Comparison of ENCODE assay signal across 9 cellular contexts in the genomic region with DNA sequence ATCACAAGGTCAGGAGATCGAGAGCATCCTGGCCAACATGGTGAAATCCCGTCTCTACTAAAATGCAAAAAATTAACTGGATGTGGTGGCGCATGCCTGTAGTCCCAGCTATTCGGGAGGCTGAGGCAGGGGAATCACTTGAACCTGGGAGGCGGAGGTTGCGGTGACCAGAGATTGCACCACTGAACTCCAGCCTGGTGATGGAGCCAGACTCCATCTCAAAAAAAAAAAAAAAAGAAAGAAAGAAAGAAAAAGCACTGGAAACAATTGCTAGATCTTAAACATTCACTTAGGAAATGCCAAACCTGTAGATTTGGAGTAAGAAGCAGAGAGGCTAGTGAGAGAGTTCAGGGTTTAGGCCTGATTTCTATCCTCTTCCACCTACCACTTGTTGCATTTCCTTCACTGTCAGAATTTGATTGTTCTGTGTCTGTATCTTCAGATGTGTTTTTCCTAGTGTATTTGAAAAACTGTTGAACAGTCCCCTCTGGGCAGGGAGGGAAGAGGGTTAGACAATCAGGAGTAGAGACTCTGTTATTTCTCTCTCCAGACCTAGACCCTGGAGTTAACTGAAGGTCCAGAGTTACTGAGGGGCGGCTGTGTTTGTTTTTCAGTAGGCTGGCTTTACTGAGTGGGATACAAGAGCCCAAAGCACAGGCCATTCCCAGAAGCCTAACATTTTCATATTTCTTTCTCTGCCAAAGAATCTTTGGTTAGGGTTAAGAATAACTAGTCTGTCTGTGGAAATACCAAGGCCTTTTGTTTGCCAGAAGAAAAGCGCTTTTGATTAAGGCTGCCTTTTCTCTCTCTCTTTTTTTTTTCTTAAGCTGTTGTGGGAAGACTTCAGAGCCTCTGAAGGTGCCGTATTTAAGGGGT. TPM values are rescaled to one million over a fixed set of nuclear protein-coding genes. Genes with fewer than 3 reads are reported as not detected.
DNase-seq lines count a peak whose midpoint lies in the region; ATAC-seq and TF ChIP-seq lines count a peak whose summit lies in the region.
"Had no signal": no experiment of that assay in that cellular context is flagged by ENCODE, and none has a peak within 500 bp of the region (broad histone marks: within the 10 kb centered on the region; RNA-seq: fewer than 3 reads in every experiment).

No MANE protein-coding gene starts in this region.

- CTCF ChIA-PET in Panc1 (lab: Charles Lee): interaction anchor here (0.6 to 2.9 kb wide), 5 partner anchors 15 to 51 kb away, joined by 3 to 11 read pairs (median 3); no protein-coding TSS in a partner anchor

- POLR2A ChIA-PET in Panc1 (lab: Charles Lee): interaction anchor here (0.6 to 0.7 kb wide), 2 partner anchors 13 to 18 kb away, joined by 3 read pairs; no protein-coding TSS in a partner anchor

- H3K27me3 ChIP-seq in Panc1 (ENCODE audit: control insufficient read depth, insufficient read depth, low read length): no peaks in the 10 kb centered on the region
- no peaks in the 10 kb centered on the region for H3K27me3 ChIP-seq in lower lobe of right lung (ENCODE audit: low read depth)
- no peaks in the 10 kb centered on the region for H3K27me3 ChIP-seq in thoracic aorta (replicated peaks; ENCODE audit: insufficient read depth)

- H3K27ac ChIP-seq in Panc1 (ENCODE audit: low read length) (peak overlapping the region; percentile 97), lower lobe of right lung (peak overlapping the region; percentile 42), thoracic aorta (peak overlapping the region; percentile 66 to 73)

- no peaks in the 10 kb centered on the region for H3K36me3 ChIP-seq in Panc1 (ENCODE audit: control insufficient read depth, insufficient read depth, low read length)
- no peaks in the 10 kb centered on the region for H3K36me3 ChIP-seq in lower lobe of right lung
- H3K36me3 ChIP-seq in thoracic aorta: no peaks in the 10 kb centered on the region

- H3K9me3 Mint-ChIP-seq in endothelial cell (ENCODE audit: unreplicated experiment): no peaks in the 10 kb centered on the region

- H3K4me1 ChIP-seq in Panc1 (ENCODE audit: control insufficient read depth, insufficient read depth, low read length) (peaks cover 91% of the 10 kb centered on the region), lower lobe of right lung (peaks cover 81% of the 10 kb centered on the region), thoracic aorta (ENCODE audit: control insufficient read depth in 1 of 2, low read depth in 2 of 2) (peaks cover 28 to 71% of the 10 kb centered on the region in 2 donors)

- peaks cover 4% of the 10 kb centered on the region for H3K36me3 Mint-ChIP-seq in endothelial cell (ENCODE audit: low read depth, unreplicated experiment)

- no peak for DNase-seq in Panc1 (ENCODE audit: low read depth, low spot score)
- no peak for DNase-seq in endothelial cell (ENCODE audit: low spot score)
- no peak for DNase-seq in lower lobe of right lung
- no peak for DNase-seq in thoracic aorta (ENCODE audit: low spot score)
- no peak for DNase-seq in stimulated activated CD4-positive, alpha-beta T cell treated with anti-CD3 and anti-CD28 coated beads, Interleukin-4, amount 100 ng/mL, for 4 hours
- no peak for DNase-seq in activated naive CD4-positive, alpha-beta T cell treated with anti-CD3 and anti-CD28 coated beads, Interleukin-2, amount 50 U/mL, for 16 hours
- DNase-seq in head of caudate nucleus: no peak
- DNase-seq: NCI-H1105 had no signal

- peaks cover 4% of the 10 kb centered on the region for H3K27me3 Mint-ChIP-seq in endothelial cell (ENCODE audit: unreplicated experiment)

- intact Hi-C loops in Panc1 (cut with micrococcal nuclease; ENCODE audit: unreplicated experiment) (loop anchor here (5.0 kb wide), 1 partner anchor 66 kb away; no protein-coding TSS in a partner anchor), lower lobe of right lung (cut with DNase I) (no loop called here), head of caudate nucleus (cut with DNase I) (no loop called here)

- H3K9me3 ChIP-seq in Panc1 (ENCODE audit: control insufficient read depth, insufficient read depth, low read depth, low read length) (no peaks in the 10 kb centered on the region), lower lobe of right lung (no peaks in the 10 kb centered on the region), thoracic aorta (no peaks in the 10 kb centered on the region)

- peak; percentile 66 for TF ChIP-seq CTCF in Panc1 (IDR thresholded peaks at IDR 0.05)
- no peak for TF ChIP-seq CTCF in endothelial cell (IDR thresholded peaks at IDR 0.05; ENCODE audit: unreplicated experiment)
- no peak for TF ChIP-seq CTCF in lower lobe of right lung (IDR thresholded peaks at IDR 0.05)
- no peak for TF ChIP-seq CTCF in thoracic aorta (IDR thresholded peaks at IDR 0.05)

- H3K4me3 Mint-ChIP-seq in endothelial cell (ENCODE audit: unreplicated experiment): no peak overlapping the region

- BruUV-seq in Panc1 (replicated peaks; lab: Mats Ljungman, UMichigan): no TSS peak

- peak; percentile 10; the same call in 1 of the 2 replicates for ATAC-seq in Panc1
- ATAC-seq in lower lobe of right lung: no peak
- no peak for ATAC-seq in thoracic aorta (ENCODE audit: insufficient number of reproducible peaks, low FRiP score, low read depth)
- ATAC-seq in HG02852 (IDR thresholded peaks at IDR 0.05; ENCODE audit: unreplicated experiment): no peak

- in situ Hi-C loops in Panc1 (cut with HindIII; ENCODE audit: low pct_unique_long_range_greater_than_20kb, low sequenced_read_pairs): no loop called here

- peaks cover 65% of the 10 kb centered on the region for H3K4me1 Mint-ChIP-seq in endothelial cell (ENCODE audit: unreplicated experiment)

- no peak overlapping the region; a peak in 1 of 4 replicates for H3K4me3 ChIP-seq in Panc1 (ENCODE audit: low read depth in 2 of 2, low read length in 2 of 2)
- H3K4me3 ChIP-seq in lower lobe of right lung: no peak overlapping the region
- peak overlapping the region; percentile 10 for H3K4me3 ChIP-seq in thoracic aorta

- H3K27ac Mint-ChIP-seq in endothelial cell (ENCODE audit: unreplicated experiment): peak overlapping the region; percentile 86

RNA-seq across cellular contexts. Expression of a gene that starts 31.1 kb away (rescaled TPM):
- total RNA-seq in Panc1 (2021; ENCODE audit: unreplicated experiment): 413 TPM
- polyA plus RNA-seq in Panc1 (2012; ENCODE audit: insufficient read length): 162 TPM
- 511 TPM for total RNA-seq in endothelial cell (ENCODE audit: unreplicated experiment)
- 506 TPM for total RNA-seq in lower lobe of right lung
- 100 to 1,000 TPM; 604 to 650 TPM for total RNA-seq in thoracic aorta

Comparison
In these comparisons a context has a peak if more than half of its experiments do, and no peak if none do; other contexts are left out.
1. H3K27ac ChIP-seq: peak in every context shown above with its lines; median percentile 97 in Panc1; 70 in thoracic aorta; 42 in lower lobe of right lung.